9 cellular contexts compared by ENCODE assay signal in the genomic region with DNA sequence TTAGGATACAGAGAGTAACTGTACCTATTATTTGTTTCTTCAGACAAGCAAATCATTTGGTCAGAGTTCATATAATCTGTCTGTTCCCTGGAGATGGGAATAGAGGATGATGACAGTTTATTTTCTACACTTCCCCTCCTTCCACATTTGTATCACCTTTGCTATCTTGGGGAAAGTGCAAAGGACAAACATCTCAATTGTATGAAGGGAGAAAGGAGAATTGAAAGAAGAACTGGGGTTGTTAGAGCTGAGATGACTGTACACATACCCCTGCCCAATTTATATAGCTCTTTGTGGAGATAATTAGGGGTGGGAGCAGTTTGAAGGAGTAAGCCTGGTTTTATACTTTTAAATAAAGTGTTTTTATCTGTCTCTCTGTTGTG. TPM values are rescaled to one million over a fixed set of nuclear protein-coding genes. Genes with fewer than 3 reads are reported as not detected.
DNase-seq lines count a peak whose midpoint lies in the region; ATAC-seq and TF ChIP-seq lines count a peak whose summit lies in the region.
"Had no signal": no experiment of that assay in that cellular context is flagged by ENCODE, and none has a peak within 500 bp of the region (broad histone marks: within the 10 kb centered on the region; RNA-seq: fewer than 3 reads in every experiment).

No MANE protein-coding gene starts in this region.

- CTCF ChIA-PET in CD4-positive, alpha-beta memory T cell (lab: Charles Lee; ENCODE audit: partially characterized antibody) = interaction anchor here (1.2 to 8.4 kb wide), 16 partner anchors 13 to 134 kb away, joined by 5 to 447 read pairs (median 22); a partner anchor contains a TSS
- CTCF ChIA-PET in RWPE1 (lab: Yijun Ruan, JAX) = interaction anchor here (0.9 to 5.6 kb wide), 6 partner anchors 12 to 133 kb away, joined by 3 to 54 read pairs (median 6); a partner anchor contains a TSS
- CTCF ChIA-PET in activated CD8-positive, alpha-beta memory T cell treated with anti-CD3 and anti-CD28 coated beads, Interleukin-2, amount 10 ng/mL, durations not matched to agents 7 days and 5 days (lab: Charles Lee) = interaction anchor here (1.2 to 8.5 kb wide), 16 partner anchors 13 to 132 kb away, joined by 3 to 253 read pairs (median 16); a partner anchor contains a TSS

- H3K36me3 Mint-ChIP-seq in CD4-positive, alpha-beta memory T cell = peaks cover 6 to 9% of the 10 kb centered on the region in 2 donors
- no peaks in the 10 kb centered on the region for H3K36me3 Mint-ChIP-seq in glutamatergic neuron (ENCODE audit: unreplicated experiment)
- peaks cover 3% of the 10 kb centered on the region for H3K36me3 Mint-ChIP-seq in activated CD8-positive, alpha-beta memory T cell treated with anti-CD3 and anti-CD28 coated beads, Interleukin-2, amount 10 ng/mL, durations not matched to agents 7 days and 5 days

- no peak overlapping the region for H3K27ac Mint-ChIP-seq in CD4-positive, alpha-beta memory T cell
- H3K27ac Mint-ChIP-seq in glutamatergic neuron (ENCODE audit: unreplicated experiment) = no peak overlapping the region
- H3K27ac Mint-ChIP-seq in activated CD8-positive, alpha-beta memory T cell treated with anti-CD3 and anti-CD28 coated beads, Interleukin-2, amount 10 ng/mL, durations not matched to agents 7 days and 5 days = no peak overlapping the region

- peaks cover 14 to 26% (median 20%) of the 10 kb centered on the region in 4 donors for H3K4me1 Mint-ChIP-seq in CD4-positive, alpha-beta memory T cell
- H3K4me1 Mint-ChIP-seq in glutamatergic neuron (ENCODE audit: low read depth, unreplicated experiment) = peaks cover 9% of the 10 kb centered on the region
- H3K4me1 Mint-ChIP-seq in activated CD8-positive, alpha-beta memory T cell treated with anti-CD3 and anti-CD28 coated beads, Interleukin-2, amount 10 ng/mL, durations not matched to agents 7 days and 5 days = peaks cover 22% of the 10 kb centered on the region

- no peaks in the 10 kb centered on the region for H3K27me3 ChIP-seq in CD4-positive, alpha-beta memory T cell (ENCODE audit: insufficient read depth, low read length)

- no peaks in the 10 kb centered on the region for H3K9me3 ChIP-seq in CD4-positive, alpha-beta memory T cell (ENCODE audit: control insufficient read depth in 1 of 2, low read length in 2 of 2)

- ATAC-seq in GM21737 (IDR thresholded peaks at IDR 0.05; ENCODE audit: unreplicated experiment) = no peak
- ATAC-seq in activated CD8-positive, alpha-beta memory T cell treated with anti-CD3 and anti-CD28 coated beads, Interleukin-2, amount 10 ng/mL, durations not matched to agents 7 days and 5 days = no peak

- peaks cover 71% of the 10 kb centered on the region for H3K4me1 ChIP-seq in CD4-positive, alpha-beta memory T cell (ENCODE audit: insufficient read depth, low read length)

- peaks cover 5% of the 10 kb centered on the region for H3K36me3 ChIP-seq in CD4-positive, alpha-beta memory T cell (ENCODE audit: insufficient read depth, low read length)

- peak overlapping the region; percentile 52 to 62 for H3K4me3 ChIP-seq in CD4-positive, alpha-beta memory T cell (ENCODE audit: low read length in 2 of 2)
- peak overlapping the region; percentile 37 for H3K4me3 ChIP-seq in skeletal muscle cell (ENCODE audit: low read depth, low read length)

- DNase-seq in CD4-positive, alpha-beta memory T cell = no peak
- no peak for DNase-seq in RWPE1 (ENCODE audit: low spot score)
- no peak for DNase-seq in glutamatergic neuron
- no peak for DNase-seq in skeletal muscle cell (ENCODE audit: low read depth)
- DNase-seq in activated T-cell treated with anti-CD3 and anti-CD28 coated beads, Interleukin-2, amount 50 U/mL, for 1 hour = no peak
- DNase-seq in NOMO-1 treated with dmso at 0.1 percent for 144 hours (lab: John Stamatoyannopoulos, UW; ENCODE audit: unreplicated experiment) = no peak
- DNase-seq in activated CD8-positive, alpha-beta memory T cell treated with anti-CD3 and anti-CD28 coated beads, Interleukin-2, amount 10 ng/mL, durations not matched to agents 7 days and 5 days = no peak

- peak overlapping the region; percentile 70 for H3K27ac ChIP-seq in CD4-positive, alpha-beta memory T cell (ENCODE audit: low read depth, low read length)
- peak overlapping the region; percentile 91 for H3K27ac ChIP-seq in RWPE1

- H3K4me3 Mint-ChIP-seq in CD4-positive, alpha-beta memory T cell = no peak overlapping the region
- peak overlapping the region; percentile 67 for H3K4me3 Mint-ChIP-seq in glutamatergic neuron (ENCODE audit: unreplicated experiment)
- no peak overlapping the region for H3K4me3 Mint-ChIP-seq in activated CD8-positive, alpha-beta memory T cell treated with anti-CD3 and anti-CD28 coated beads, Interleukin-2, amount 10 ng/mL, durations not matched to agents 7 days and 5 days

- no peaks in the 10 kb centered on the region for H3K27me3 Mint-ChIP-seq in CD4-positive, alpha-beta memory T cell
- no peaks in the 10 kb centered on the region for H3K27me3 Mint-ChIP-seq in glutamatergic neuron (ENCODE audit: unreplicated experiment)
- no peaks in the 10 kb centered on the region for H3K27me3 Mint-ChIP-seq in activated CD8-positive, alpha-beta memory T cell treated with anti-CD3 and anti-CD28 coated beads, Interleukin-2, amount 10 ng/mL, durations not matched to agents 7 days and 5 days

- POLR2A ChIA-PET in CD4-positive, alpha-beta memory T cell (lab: Charles Lee; ENCODE audit: partially characterized antibody) = interaction anchor here (0.6 to 25.2 kb wide), 11 partner anchors 17 to 154 kb away, joined by 3 to 1967 read pairs (median 11); a partner anchor contains a TSS
- POLR2A ChIA-PET in RWPE1 (lab: Yijun Ruan, JAX; ENCODE audit: low non-redundant PET) = interaction anchor here (0.9 kb wide), 1 partner anchor 23 kb away, joined by 4 read pairs; no protein-coding TSS in a partner anchor

- no peaks in the 10 kb centered on the region for H3K9me3 Mint-ChIP-seq in CD4-positive, alpha-beta memory T cell
- H3K9me3 Mint-ChIP-seq in glutamatergic neuron (ENCODE audit: unreplicated experiment) = no peaks in the 10 kb centered on the region
- H3K9me3 Mint-ChIP-seq in activated CD8-positive, alpha-beta memory T cell treated with anti-CD3 and anti-CD28 coated beads, Interleukin-2, amount 10 ng/mL, durations not matched to agents 7 days and 5 days (ENCODE audit: low read depth) = no peaks in the 10 kb centered on the region

- intact Hi-C loops in CD4-positive, alpha-beta memory T cell (cut with micrococcal nuclease) = no loop called here

- TF ChIP-seq CTCF in RWPE1 (conservative IDR thresholded peaks at IDR 0.05; ENCODE audit: low read depth) (no peak), glutamatergic neuron (IDR thresholded peaks at IDR 0.05; ENCODE audit: partially characterized antibody, unreplicated experiment) (no peak)

RNA-seq across cellular contexts. Expression of a gene that starts 14.0 kb away (rescaled TPM):
- total RNA-seq in CD4-positive, alpha-beta memory T cell = 10 to 100 TPM; 36.6 to 38.3 TPM
- 100 to 1,000 TPM in 1 of 2 donors, 10 to 100 TPM in 1; 95.3 to 164 TPM for polyA plus RNA-seq in CD4-positive, alpha-beta memory T cell
- 13.2 TPM for total RNA-seq in glutamatergic neuron (ENCODE audit: unreplicated experiment)
- total RNA-seq in activated CD8-positive, alpha-beta memory T cell treated with anti-CD3 and anti-CD28 coated beads, Interleukin-2, amount 10 ng/mL, durations not matched to agents 7 days and 5 days = 10 to 100 TPM; 23.5 to 29.1 TPM

RNA-seq across cellular contexts. Expression of a gene that starts 14.1 kb away (rescaled TPM):
- 1 to 10 TPM; 1.8 to 2.1 TPM for total RNA-seq in CD4-positive, alpha-beta memory T cell
- polyA plus RNA-seq in CD4-positive, alpha-beta memory T cell = under 1 TPM in 1 of 2 donors, not detected in 1; 0.60 TPM
- total RNA-seq in glutamatergic neuron (ENCODE audit: unreplicated experiment) = 0.59 TPM
- 1 to 10 TPM; 3.8 to 4.6 TPM for total RNA-seq in activated CD8-positive, alpha-beta memory T cell treated with anti-CD3 and anti-CD28 coated beads, Interleukin-2, amount 10 ng/mL, durations not matched to agents 7 days and 5 days

RNA-seq across cellular contexts. Expression of a gene that starts 17.9 kb away (rescaled TPM):
- 100 to 1,000 TPM; 933 to 985 TPM for total RNA-seq in CD4-positive, alpha-beta memory T cell
- polyA plus RNA-seq in CD4-positive, alpha-beta memory T cell = 1,000 to 10,000 TPM; 4,275 to 4,310 TPM
- 126 TPM for total RNA-seq in glutamatergic neuron (ENCODE audit: unreplicated experiment)
- 100 to 1,000 TPM; 127 to 207 TPM for total RNA-seq in activated CD8-positive, alpha-beta memory T cell treated with anti-CD3 and anti-CD28 coated beads, Interleukin-2, amount 10 ng/mL, durations not matched to agents 7 days and 5 days

RNA-seq across cellular contexts. Expression of a gene that starts 20.7 kb away (rescaled TPM):
- 10 to 100 TPM; 64.5 to 66.1 TPM for total RNA-seq in CD4-positive, alpha-beta memory T cell
- 10 to 100 TPM; 35.3 to 35.7 TPM for polyA plus RNA-seq in CD4-positive, alpha-beta memory T cell
- total RNA-seq in glutamatergic neuron (ENCODE audit: unreplicated experiment) = 20.3 TPM
- 10 to 100 TPM; 35.0 to 36.2 TPM for total RNA-seq in activated CD8-positive, alpha-beta memory T cell treated with anti-CD3 and anti-CD28 coated beads, Interleukin-2, amount 10 ng/mL, durations not matched to agents 7 days and 5 days

RNA-seq across cellular contexts. Expression of a gene that starts 43.1 kb away (rescaled TPM):
- total RNA-seq in CD4-positive, alpha-beta memory T cell = not detected
- polyA plus RNA-seq in CD4-positive, alpha-beta memory T cell = not detected
- total RNA-seq in glutamatergic neuron (ENCODE audit: unreplicated experiment) = not detected
- total RNA-seq in activated CD8-positive, alpha-beta memory T cell treated with anti-CD3 and anti-CD28 coated beads, Interleukin-2, amount 10 ng/mL, durations not matched to agents 7 days and 5 days = not detected
- total RNA-seq: G401 had no signal
